In the genomic region with DNA sequence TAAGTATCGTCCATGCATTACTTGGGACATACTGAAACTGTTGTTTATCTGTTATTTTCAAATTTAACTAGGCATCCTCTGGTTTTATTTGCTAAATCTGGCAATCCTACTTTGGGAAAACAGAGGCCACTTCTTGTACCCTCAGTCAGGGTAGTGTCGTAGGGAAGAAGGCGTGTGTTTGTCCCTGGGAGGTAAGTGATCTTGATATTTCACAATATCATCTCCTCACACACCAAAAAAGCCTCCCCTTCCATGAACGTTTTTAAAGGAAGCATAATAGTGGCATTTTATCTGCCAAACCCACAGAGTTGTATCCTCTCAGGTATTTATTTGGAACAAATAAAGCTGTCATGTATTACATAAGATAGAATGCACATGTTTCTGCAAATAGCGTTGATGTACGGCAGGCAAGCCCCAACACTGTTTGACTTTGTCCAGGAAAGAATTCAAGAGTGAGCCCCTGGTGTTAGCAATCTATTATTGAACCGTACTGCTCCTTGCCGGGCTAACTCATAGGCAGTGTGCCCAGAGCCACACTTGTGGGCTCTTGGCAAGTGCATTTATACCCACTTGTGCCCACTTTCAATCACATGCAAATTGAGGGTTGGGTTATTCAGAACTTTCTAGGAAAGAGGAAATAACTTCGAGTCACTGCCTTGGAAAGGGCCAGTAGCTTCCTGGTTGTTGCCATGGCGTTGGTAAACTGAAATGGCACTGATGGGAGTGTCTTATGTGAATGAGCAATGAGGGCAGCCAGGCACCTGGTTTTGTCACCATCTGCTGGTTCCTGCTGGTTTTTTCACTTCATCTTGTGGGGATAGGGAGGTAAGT, we compare ENCODE assay signal across 1 cellular context.
TF ChIP-seq lines count a peak whose summit lies in the region.

No MANE protein-coding gene starts in this region.

TF ChIP-seq in H1, 55 proteins besides CTCF, POLR2A, EP300 and RAD21 (continued from another document):
- TF ChIP-seq CHD7 (IDR thresholded peaks at IDR 0.05; ENCODE audit: insufficient replicate concordance, low read length): no peak
- TF ChIP-seq CHD1 (IDR thresholded peaks at IDR 0.05; ENCODE audit: low read depth, low read length): no peak
- TF ChIP-seq CTBP2 (IDR thresholded peaks at IDR 0.05; ENCODE audit: borderline replicate concordance, insufficient read depth, insufficient read length, low read length): no peak
- TF ChIP-seq USF2 (IDR thresholded peaks at IDR 0.05; ENCODE audit: low read length): no peak
- TF ChIP-seq POU5F1 (IDR thresholded peaks at IDR 0.05; ENCODE audit: low read depth, low read length): no peak
- no peak for TF ChIP-seq CHD2 (IDR thresholded peaks at IDR 0.05; ENCODE audit: low read length)
- TF ChIP-seq JUN (IDR thresholded peaks at IDR 0.05; ENCODE audit: low read depth, low read length): no peak
- TF ChIP-seq RBBP5 (IDR thresholded peaks at IDR 0.05; ENCODE audit: borderline replicate concordance, low read depth, low read length): no peak
- TF ChIP-seq KDM4A (IDR thresholded peaks at IDR 0.05; ENCODE audit: low read depth, low read length, severe bottlenecking): no peak
- TF ChIP-seq E2F6 (IDR thresholded peaks at IDR 0.05): no peak
- no peak for TF ChIP-seq JUND (IDR thresholded peaks at IDR 0.05; ENCODE audit: low read length)
- TF ChIP-seq BCL11A (IDR thresholded peaks at IDR 0.05; ENCODE audit: low read depth in 2 of 2, low read length in 2 of 2): no peak
- no peak for TF ChIP-seq ATF2 (IDR thresholded peaks at IDR 0.05; ENCODE audit: low read length)
- TF ChIP-seq SIRT6 (IDR thresholded peaks at IDR 0.05; ENCODE audit: low read length): no peak
- no peak for TF ChIP-seq TAF7 (optimal IDR thresholded peaks at IDR 0.05; ENCODE audit: borderline replicate concordance, low read depth, low read length)
